Comparison of ENCODE assay signal across 8 cellular contexts in the genomic region with DNA sequence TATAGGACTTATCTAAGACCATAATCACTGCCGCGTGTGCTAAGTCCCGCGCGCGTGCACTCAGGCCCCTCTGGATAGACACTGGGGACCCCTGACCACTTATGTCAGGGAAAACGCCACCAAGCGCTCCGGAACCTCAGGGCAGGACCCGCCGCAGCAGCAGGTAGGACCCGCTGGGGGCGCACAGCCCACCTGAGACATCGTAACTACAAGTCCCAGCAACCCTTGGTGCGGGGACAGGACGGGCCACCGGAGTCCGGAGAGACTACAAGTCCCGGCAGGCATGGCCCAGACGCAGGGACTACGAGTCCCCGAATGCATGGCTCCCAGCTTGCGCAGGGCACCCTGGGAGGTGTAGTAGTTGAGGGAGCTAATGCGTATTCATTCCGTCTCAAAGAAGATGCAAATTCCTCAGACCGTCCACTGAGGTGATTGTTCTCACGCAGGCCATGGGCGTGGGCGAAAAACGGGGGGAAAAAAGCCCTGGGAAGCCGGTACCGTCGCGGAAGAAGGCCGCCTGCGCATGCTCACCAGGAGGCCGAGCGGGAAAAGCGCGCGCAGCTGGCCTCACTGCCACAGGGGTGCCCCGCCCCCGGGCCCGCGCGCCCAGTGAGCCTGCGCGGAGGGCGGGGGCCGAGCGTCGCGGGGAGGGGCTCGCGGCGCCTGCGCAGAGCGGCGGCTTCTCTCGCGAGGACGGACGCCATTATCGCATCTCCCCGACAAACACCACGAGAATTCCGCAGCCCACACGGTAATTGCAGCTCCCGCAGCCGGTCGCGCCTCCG. TPM values are rescaled to one million over a fixed set of nuclear protein-coding genes. Genes with fewer than 3 reads are reported as not detected.
A peak's percentile ranks its signal among the peaks of the same experiment; 100 is the strongest.
DNase-seq lines count a peak whose midpoint lies in the region; ATAC-seq lines count a peak whose summit lies in the region.

A gene with protein sequence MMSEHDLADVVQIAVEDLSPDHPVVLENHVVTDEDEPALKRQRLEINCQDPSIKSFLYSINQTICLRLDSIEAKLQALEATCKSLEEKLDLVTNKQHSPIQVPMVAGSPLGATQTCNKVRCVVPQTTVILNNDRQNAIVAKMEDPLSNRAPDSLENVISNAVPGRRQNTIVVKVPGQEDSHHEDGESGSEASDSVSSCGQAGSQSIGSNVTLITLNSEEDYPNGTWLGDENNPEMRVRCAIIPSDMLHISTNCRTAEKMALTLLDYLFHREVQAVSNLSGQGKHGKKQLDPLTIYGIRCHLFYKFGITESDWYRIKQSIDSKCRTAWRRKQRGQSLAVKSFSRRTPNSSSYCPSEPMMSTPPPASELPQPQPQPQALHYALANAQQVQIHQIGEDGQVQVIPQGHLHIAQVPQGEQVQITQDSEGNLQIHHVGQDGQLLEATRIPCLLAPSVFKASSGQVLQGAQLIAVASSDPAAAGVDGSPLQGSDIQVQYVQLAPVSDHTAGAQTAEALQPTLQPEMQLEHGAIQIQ (plus strand): TSS at position 670 of the 785 bp plus-strand sequence. CDS start 23,682 bp downstream, outside the sequence.

- H3K27ac ChIP-seq in CD4-positive, CD25-positive, alpha-beta regulatory T cell (ENCODE audit: insufficient read depth, low read length, poor library complexity, severe bottlenecking), result peak within 1 kb of the TSS; percentile 93

- peak; percentile 97 to 99 (median 98) for DNase-seq in CD4-positive, CD25-positive, alpha-beta regulatory T cell
- peak; percentile 86 for DNase-seq in NCI-H748 treated with DMSO at 0.1 percent for 48 hours (lab: John Stamatoyannopoulos, UW)
- DNase-seq in activated CD4-positive, alpha-beta T cell treated with anti-CD3 and anti-CD28 coated beads, Interleukin-2, amount 50 U/mL, for 24 hours (ENCODE audit: low read depth in 1 of 2, low spot score in 1 of 2), result peak; percentile 87 to 97
- peak; percentile 98 for DNase-seq in left lobe of liver (ENCODE audit: low spot score)
- DNase-seq in stimulated activated CD4-positive, alpha-beta T cell treated with anti-CD3 and anti-CD28 coated beads, Interleukin-2, amount 100 ng/mL, for 4 hours (ENCODE audit: low read depth), result peak; percentile 98

- peaks cover 4% of the 10 kb centered on the region for H3K36me3 Mint-ChIP-seq in CD4-positive, CD25-positive, alpha-beta regulatory T cell
- H3K36me3 Mint-ChIP-seq in dendritic cell treated with granulocyte-macrophage colony-stimulating factor and Interleukin-4, amounts not matched to agents 40 ng/mL and 50 ng/mL, for 4 days (ENCODE audit: low read depth), result peaks cover 27% of the 10 kb centered on the region

- H3K9me3 ChIP-seq in CD4-positive, CD25-positive, alpha-beta regulatory T cell (ENCODE audit: control insufficient read depth in 2 of 2, low read length in 2 of 2), result no peaks in the 10 kb centered on the region

- H3K4me3 ChIP-seq in CD4-positive, CD25-positive, alpha-beta regulatory T cell (ENCODE audit: low read depth, low read length), result peak within 1 kb of the TSS; percentile 91

- no peaks in the 10 kb centered on the region for H3K27me3 ChIP-seq in CD4-positive, CD25-positive, alpha-beta regulatory T cell (ENCODE audit: control insufficient read depth, insufficient read depth, low read length)

- H3K4me1 ChIP-seq in CD4-positive, CD25-positive, alpha-beta regulatory T cell (ENCODE audit: control insufficient read depth, insufficient read depth, low read length, poor library complexity, severe bottlenecking), result peaks cover 47% of the 10 kb centered on the region

- intact Hi-C loops in dendritic cell treated with granulocyte-macrophage colony-stimulating factor and Interleukin-4, amounts not matched to agents 40 ng/mL and 50 ng/mL, for 4 days (cut with micrococcal nuclease), result no loop called here

- H3K27me3 Mint-ChIP-seq in CD4-positive, CD25-positive, alpha-beta regulatory T cell, result peaks cover 7% of the 10 kb centered on the region
- no peaks in the 10 kb centered on the region for H3K27me3 Mint-ChIP-seq in dendritic cell treated with granulocyte-macrophage colony-stimulating factor and Interleukin-4, amounts not matched to agents 40 ng/mL and 50 ng/mL, for 4 days

- H3K27ac Mint-ChIP-seq in CD4-positive, CD25-positive, alpha-beta regulatory T cell, result peak within 1 kb of the TSS; percentile 99 to 100 (median 99)
- peak within 1 kb of the TSS; percentile 97 for H3K27ac Mint-ChIP-seq in dendritic cell treated with granulocyte-macrophage colony-stimulating factor and Interleukin-4, amounts not matched to agents 40 ng/mL and 50 ng/mL, for 4 days

- no peaks in the 10 kb centered on the region for H3K9me3 Mint-ChIP-seq in CD4-positive, CD25-positive, alpha-beta regulatory T cell
- H3K9me3 Mint-ChIP-seq in dendritic cell treated with granulocyte-macrophage colony-stimulating factor and Interleukin-4, amounts not matched to agents 40 ng/mL and 50 ng/mL, for 4 days, result no peaks in the 10 kb centered on the region

- peak within 1 kb of the TSS; percentile 96 to 100 (median 98) for H3K4me3 Mint-ChIP-seq in CD4-positive, CD25-positive, alpha-beta regulatory T cell
- H3K4me3 Mint-ChIP-seq in dendritic cell treated with granulocyte-macrophage colony-stimulating factor and Interleukin-4, amounts not matched to agents 40 ng/mL and 50 ng/mL, for 4 days, result peak within 1 kb of the TSS; percentile 91

- peaks cover 14% of the 10 kb centered on the region for H3K36me3 ChIP-seq in CD4-positive, CD25-positive, alpha-beta regulatory T cell (ENCODE audit: control insufficient read depth, insufficient read depth, low read length)

- peaks cover 10 to 45% (median 28%) of the 10 kb centered on the region in 4 donors for H3K4me1 Mint-ChIP-seq in CD4-positive, CD25-positive, alpha-beta regulatory T cell
- peaks cover 74% of the 10 kb centered on the region for H3K4me1 Mint-ChIP-seq in dendritic cell treated with granulocyte-macrophage colony-stimulating factor and Interleukin-4, amounts not matched to agents 40 ng/mL and 50 ng/mL, for 4 days (ENCODE audit: low read depth)

- ATAC-seq in CD4-positive, CD25-positive, alpha-beta regulatory T cell (ENCODE audit: low read depth in 2 of 2), result peak; percentile 95 to 97
- peak; percentile 88 for ATAC-seq in GM19395 (IDR thresholded peaks at IDR 0.05; ENCODE audit: unreplicated experiment)
- peak; percentile 75 for ATAC-seq in HG03565 (IDR thresholded peaks at IDR 0.05; ENCODE audit: unreplicated experiment)
- ATAC-seq in left lobe of liver, result peak; percentile 86

RNA-seq across cellular contexts. Expression of the gene that starts here (rescaled TPM):
- total RNA-seq in CD4-positive, CD25-positive, alpha-beta regulatory T cell, result 114 TPM
- polyA plus RNA-seq in CD4-positive, CD25-positive, alpha-beta regulatory T cell, result 10 to 100 TPM; 20.4 to 27.6 (median 25.9) TPM
- total RNA-seq in left lobe of liver, result 22.4 TPM

Comparison
In these comparisons a context has a peak if more than half of its experiments do, and no peak if none do; other contexts are left out.
1. Peak in every context shown above with its lines: DNase-seq, ATAC-seq, H3K4me3 ChIP-seq and H3K27ac ChIP-seq.